ENCODE assay signal across 9 cellular contexts in the genomic region with DNA sequence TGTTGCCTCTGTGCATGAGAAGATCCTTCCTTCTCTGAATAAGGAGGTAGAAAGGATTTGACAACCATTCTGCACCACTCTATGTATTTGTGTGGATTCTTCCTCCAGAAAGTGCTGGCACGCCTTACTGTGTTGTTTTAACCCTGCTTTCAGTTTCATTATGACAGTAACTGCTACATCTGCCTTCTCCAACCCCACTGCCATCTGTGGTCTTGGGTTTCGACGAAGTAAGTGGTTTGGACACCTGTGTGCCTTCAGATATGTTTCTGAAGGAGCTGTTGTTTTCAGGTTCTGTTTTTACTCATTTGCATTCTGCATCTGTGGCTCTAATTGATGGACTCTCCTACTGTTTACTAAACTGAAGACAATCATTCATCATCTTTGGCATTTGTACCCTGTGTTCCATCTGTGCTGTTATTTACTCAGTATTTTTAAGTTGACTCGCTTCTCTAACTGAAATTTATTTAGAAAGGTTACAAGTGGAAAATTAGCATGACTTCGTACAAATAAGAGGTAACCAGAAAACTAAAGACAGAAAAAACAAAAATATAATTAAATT. TPM values are rescaled to one million over a fixed set of nuclear protein-coding genes. Genes with fewer than 3 reads are reported as not detected.
DNase-seq lines count a peak whose midpoint lies in the region; ATAC-seq, FAIRE-seq and TF ChIP-seq lines count a peak whose summit lies in the region.
"Had no signal": no experiment of that assay in that cellular context is flagged by ENCODE, and none has a peak within 500 bp of the region (broad histone marks: within the 10 kb centered on the region; RNA-seq: fewer than 3 reads in every experiment).

No MANE protein-coding gene starts in this region.

- peak overlapping the region; percentile 79; the same call in 1 of the 2 replicates for H3K9ac ChIP-seq in KMS-11

- H3K27me3 ChIP-seq in KMS-11 (ENCODE audit: insufficient read depth, low read depth) (no peaks in the 10 kb centered on the region), right lobe of liver (no peaks in the 10 kb centered on the region)

- H3K4me1 ChIP-seq in KMS-11 (ENCODE audit: low read depth, poor library complexity, severe bottlenecking) (peaks cover 69% of the 10 kb centered on the region), right lobe of liver (peaks cover 0 to 17% (median 0%) of the 10 kb centered on the region in 4 donors)

- no peak for TF ChIP-seq CTCF in KMS-11 (conservative IDR thresholded peaks at IDR 0.05; ENCODE audit: low read depth, low read length)
- no peak for TF ChIP-seq CTCF in right lobe of liver (IDR thresholded peaks at IDR 0.05)
- TF ChIP-seq CTCF in D721Med (IDR thresholded peaks at IDR 0.05; ENCODE audit: insufficient read depth, missing control alignments), result no peak

- FAIRE-seq in GM12892 (lab: Jason Lieb, UNC) (peak; percentile 99), D721Med (lab: Jason Lieb, UNC) (no peak)

- H3K9me3 ChIP-seq in right lobe of liver, result no peaks in the 10 kb centered on the region

- H2AFZ ChIP-seq in KMS-11 (ENCODE audit: low read depth), result no peak overlapping the region

- TF ChIP-seq POLR2A in GM12892 (IDR thresholded peaks at IDR 0.05; ENCODE audit: low read depth, low read length) (no peak), right lobe of liver (IDR thresholded peaks at IDR 0.05) (no peak)

- H3K79me2 ChIP-seq in KMS-11 (ENCODE audit: insufficient read depth, low read depth), result peaks cover 51% of the 10 kb centered on the region; the same call in 1 of the 2 replicates

- H3K36me3 ChIP-seq in KMS-11 (ENCODE audit: insufficient read depth) (no peaks in the 10 kb centered on the region), right lobe of liver (no peaks in the 10 kb centered on the region)

- H3K4me3 ChIP-seq in KMS-11 (IDR thresholded peaks at IDR 0.05; ENCODE audit: insufficient read depth, low read depth, low read length), result no peak overlapping the region
- peak overlapping the region in 2 of 3 donors; percentile 6 to 30 for H3K4me3 ChIP-seq in right lobe of liver

- WGBS in right lobe of liver (ENCODE audit: insufficient coverage, low coverage, low lambda C conversion rate, missing lambda C conversion rate), result 27% methylated on average over 4 of the region's 5 CpGs

- no peaks in the 10 kb centered on the region for H4K20me1 ChIP-seq in KMS-11 (ENCODE audit: insufficient read depth)

- H3K4me2 ChIP-seq in KMS-11, result peak overlapping the region; percentile 75

- peak overlapping the region; percentile 89 for H3K27ac ChIP-seq in KMS-11
- H3K27ac ChIP-seq in right lobe of liver, result no peak overlapping the region

- intact Hi-C loops in right lobe of liver (cut with DNase I), result no loop called here

- peak; percentile 34 for DNase-seq in GM12892 (ENCODE audit: insufficient read length)
- peak; percentile 66 for DNase-seq in activated CD4-positive, alpha-beta T cell treated with anti-CD3 and anti-CD28 coated beads for 48 hours
- DNase-seq in right lobe of liver, result no peak
- no peak for DNase-seq in DMS153 treated with DMSO at 0.1 percent for 48 hours (lab: John Stamatoyannopoulos, UW; ENCODE audit: unreplicated experiment)
- no peak for DNase-seq in nucleus accumbens (lab: John Stamatoyannopoulos, UW)
- DNase-seq in D721Med (ENCODE audit: insufficient read length, low spot score), result no peak

- ATAC-seq in GM21515 (IDR thresholded peaks at IDR 0.05; ENCODE audit: unreplicated experiment) (peak; percentile 98), right lobe of liver (peak; percentile 56 to 71 (median 63))

RNA-seq across cellular contexts. Expression of gene TSHR, which starts 4.1 kb away (rescaled TPM):
- polyA plus RNA-seq in GM12892 (2012; ENCODE audit: missing spikeins), result 0.06 TPM
- total RNA-seq in right lobe of liver, result under 1 TPM in 1 of 6 experiments, not detected in 5; 0.37 TPM
- total RNA-seq: HT1080 had no signal

RNA-seq across cellular contexts. Expression of gene CEP128, which starts 18.0 kb away (rescaled TPM):
- 4.7 TPM for polyA plus RNA-seq in GM12892 (2012; ENCODE audit: missing spikeins)
- 1 to 10 TPM in 5 of 6 experiments, under 1 TPM in 1; 0.81 to 9.5 (median 1.7) TPM for total RNA-seq in right lobe of liver

Comparison
In these comparisons a context has a peak if more than half of its experiments do, and no peak if none do; other contexts are left out.
1. DNase-seq: peak in GM12892 (single experiment) and activated CD4-positive, alpha-beta T cell treated with anti-CD3 and anti-CD28 coated beads for 48 hours (single experiment); none in right lobe of liver (0 of 3), DMS153 treated with DMSO at 0.1 percent for 48 hours (single experiment), nucleus accumbens (0 of 56) and D721Med (single experiment).